In the genomic region with DNA sequence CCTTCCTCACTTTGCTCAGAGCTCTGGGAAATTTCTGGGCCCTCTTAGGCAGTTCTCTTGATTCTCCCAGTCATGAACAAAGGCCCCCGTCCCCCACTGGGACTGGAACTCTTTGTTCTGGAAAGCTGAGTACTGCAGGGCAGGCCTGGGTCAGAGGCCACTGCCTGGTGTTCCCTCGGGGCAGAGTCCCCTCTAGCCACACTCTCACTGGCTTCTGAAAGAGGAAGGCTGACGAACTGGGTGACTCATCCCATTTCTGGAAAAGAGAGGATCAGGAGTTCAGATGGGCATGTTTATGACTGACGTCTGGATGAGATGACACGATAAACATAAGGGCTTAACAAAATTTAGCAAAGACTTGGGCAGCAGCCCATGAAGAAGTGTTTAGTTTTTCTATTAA, we compare ENCODE assay signal across 10 cellular contexts. TPM values are rescaled to one million over a fixed set of nuclear protein-coding genes. Genes with fewer than 3 reads are reported as not detected.
A peak's percentile ranks its signal among the peaks of the same experiment; 100 is the strongest.
DNase-seq lines count a peak whose midpoint lies in the region; ATAC-seq and TF ChIP-seq lines count a peak whose summit lies in the region.
"Had no signal": no experiment of that assay in that cellular context is flagged by ENCODE, and none has a peak within 500 bp of the region (broad histone marks: within the 10 kb centered on the region; RNA-seq: fewer than 3 reads in every experiment).

No MANE protein-coding gene starts in this region.

- H3F3A ChIP-seq in GM23248 (ENCODE audit: insufficient read depth), result no peaks in the 10 kb centered on the region

- H3K4me1 ChIP-seq in GM23248 (ENCODE audit: insufficient read depth), result peaks cover 13% of the 10 kb centered on the region

- ATAC-seq in HG03460 (IDR thresholded peaks at IDR 0.05; ENCODE audit: unreplicated experiment) (no peak), GM18867 (IDR thresholded peaks at IDR 0.05; ENCODE audit: unreplicated experiment) (no peak)

- no peaks in the 10 kb centered on the region for H3K27me3 ChIP-seq in GM23248 (replicated peaks; ENCODE audit: insufficient read depth)
- H3K27me3 ChIP-seq: cardiac muscle cell had no signal

- WGBS in GM23248 (ENCODE audit: low coverage in 1 of 2, low lambda C conversion rate in 2 of 2, missing lambda C conversion rate in 2 of 2), 2 experiments, result 32 to 50% methylated on average over 4 to 5 of the region's 5 CpGs

- no peaks in the 10 kb centered on the region for H3K9me3 ChIP-seq in GM23248 (ENCODE audit: low read depth)

- H4K20me1 ChIP-seq in GM23248 (ENCODE audit: insufficient read depth), result no peaks in the 10 kb centered on the region

- no peaks in the 10 kb centered on the region for H3K36me3 ChIP-seq in GM23248 (ENCODE audit: low read depth)
- H3K36me3 ChIP-seq: cardiac muscle cell had no signal

- no peaks in the 10 kb centered on the region for H3K9me2 ChIP-seq in GM23248 (ENCODE audit: insufficient read depth)

- H3K4me3 ChIP-seq in GM23248, result no peak overlapping the region
- no peak overlapping the region for H3K4me3 ChIP-seq in retinal pigment epithelial cell (ENCODE audit: low read length)
- H3K4me3 ChIP-seq: cardiac muscle cell had no signal

- no peak for TF ChIP-seq CTCF in retinal pigment epithelial cell (conservative IDR thresholded peaks at IDR 0.05; ENCODE audit: low read depth, low read length)

- H3K79me2 ChIP-seq in GM23248 (ENCODE audit: insufficient read depth), result no peaks in the 10 kb centered on the region

- no peak overlapping the region for H3K4me2 ChIP-seq in GM23248 (ENCODE audit: unreplicated experiment)

- no peak overlapping the region for H3K9ac ChIP-seq in GM23248

- in situ Hi-C loops in GM23248 (cut with MboI), result no loop called here

- no peak overlapping the region for H3K27ac ChIP-seq in GM23248
- H3K27ac ChIP-seq: cardiac muscle cell had no signal

- DNase-seq in GM23248, result peak; percentile 68
- DNase-seq in RKO (ENCODE audit: low spot score), result peak; percentile 80
- DNase-seq in fibroblast of the conjunctiva (ENCODE audit: low read depth), result peak; percentile 82
- peak; percentile 43 for DNase-seq in retinal pigment epithelial cell (ENCODE audit: low read depth)
- DNase-seq in NCI-H1930 (lab: John Stamatoyannopoulos, UW), result no peak
- DNase-seq in NK-92 treated with Interleukin-12 subunit alpha and Interleukin-12 subunit beta, amount 100 ng/mL, for 24 hours (lab: John Stamatoyannopoulos, UW), result no peak
- DNase-seq: stimulated activated CD4-positive, alpha-beta T cell treated with anti-CD3 and anti-CD28 coated beads, Interleukin-15, amount 100 ng/mL, for 24 hours had no signal

- no peak overlapping the region for H2AFZ ChIP-seq in GM23248

RNA-seq across cellular contexts. Expression of gene DDX3X, which starts 47.7 kb away (rescaled TPM):
- 206 and 285 TPM in 2 replicates for total RNA-seq in GM23248 (2014; rRNA removed; shearing (Covaris generic))
- 129 and 130 TPM in 2 replicates for polyA plus RNA-seq in GM23248 (2016; fragmentation: Nextera tagmentation; extraction: Ambion mirVana)

Comparison
In these comparisons a context has a peak if more than half of its experiments do, and no peak if none do; other contexts are left out.
1. DNase-seq: peak in GM23248 (single experiment), RKO (single experiment), fibroblast of the conjunctiva (single experiment) and retinal pigment epithelial cell (single experiment); none in NCI-H1930 (0 of 2) and NK-92 treated with Interleukin-12 subunit alpha and Interleukin-12 subunit beta, amount 100 ng/mL, for 24 hours (single experiment).